ENCODE assay signal across 24 cellular contexts in genomic region chr11:97225794-97226193, GRCh38.
DNase-seq lines count a peak whose midpoint lies in the region; ATAC-seq, FAIRE-seq and TF ChIP-seq lines count a peak whose summit lies in the region.
"Had no signal": no experiment of that assay in that cellular context is flagged by ENCODE, and none has a peak within 500 bp of the region (broad histone marks: within the 10 kb centered on the region; RNA-seq: fewer than 3 reads in every experiment).

No MANE protein-coding gene starts in this region.

- H3K14ac ChIP-seq in H1 (ENCODE audit: insufficient read length) (no peak overlapping the region), trophoblast cell (ENCODE audit: low read length) (no peak overlapping the region)

- H3K23ac ChIP-seq in H1 (ENCODE audit: insufficient read length) (no peak overlapping the region), trophoblast cell (ENCODE audit: low read length) (no peak overlapping the region)

- TF ChIP-seq POLR2A in H1 (IDR thresholded peaks at IDR 0.05; ENCODE audit: control extremely low read depth in 1 of 2, low read depth in 2 of 2, low read length in 2 of 2), result no peak

- H3K9me3 ChIP-seq in SK-N-SH (no peaks in the 10 kb centered on the region), H1 (ENCODE audit: insufficient read depth in 2 of 2, low read depth in 1 of 2, low read length in 1 of 2) (no peaks in the 10 kb centered on the region), trophoblast cell (ENCODE audit: insufficient read depth, low read depth, low read length) (no peaks in the 10 kb centered on the region)
- H3K9me3 ChIP-seq: BLaER1, Caco-2, HAP-1 had no signal

- H3K27me3 ChIP-seq in SK-N-SH (ENCODE audit: insufficient read depth) (no peaks in the 10 kb centered on the region), H1 (replicated peaks in 1 of 4; ENCODE audit: control insufficient read depth in 3 of 4, extremely low read depth in 1 of 4, insufficient read depth in 3 of 4, low read length in 3 of 4) (no peaks in the 10 kb centered on the region), trophoblast cell (ENCODE audit: insufficient read depth, low read length) (no peaks in the 10 kb centered on the region)
- H3K27me3 ChIP-seq: BLaER1 had no signal

- H4K8ac ChIP-seq in H1 (ENCODE audit: extremely low read depth, insufficient read depth, low read length) (no peak overlapping the region), trophoblast cell (ENCODE audit: low read depth, low read length) (no peak overlapping the region)

- CTCF ChIA-PET in SK-N-SH (lab: Yijun Ruan, JAX), result interaction anchor here (2.0 kb wide), 1 partner anchor 761 kb away, joined by 5 read pairs; no protein-coding TSS in a partner anchor
- CTCF ChIA-PET in H1 (lab: Charles Lee; ENCODE audit: partially characterized antibody), result no interaction called here

- no peak overlapping the region for H3K27ac ChIP-seq in SK-N-SH (ENCODE audit: low read depth in 2 of 2, low read length in 1 of 2)
- H3K27ac ChIP-seq in H1 (ENCODE audit: low read depth, low read length), result no peak overlapping the region; the same call in 1 of the 2 replicates
- H3K27ac ChIP-seq in trophoblast cell (ENCODE audit: low read depth, low read length), result peak overlapping the region; percentile 61
- H3K27ac ChIP-seq: 22Rv1, BLaER1, C4-2B had no signal

- H2AFZ ChIP-seq in SK-N-SH (ENCODE audit: low read depth) (no peak overlapping the region), H1 (ENCODE audit: low read length) (0 out of 2 replicates have a peak overlapping the region, but pooled peaks have one; percentile 90), trophoblast cell (ENCODE audit: insufficient read depth, low read length, poor library complexity) (no peak overlapping the region)
- H2AFZ ChIP-seq: GM23338 had no signal

- H2AK5ac ChIP-seq in H1 (ENCODE audit: low read depth, low read length) (no peak overlapping the region), trophoblast cell (ENCODE audit: low read length) (no peak overlapping the region)

- H3K9ac ChIP-seq in SK-N-SH (no peak overlapping the region), H1 (replicated peaks in 1 of 4; ENCODE audit: extremely low read depth in 1 of 4, low read depth in 3 of 4, low read length in 3 of 4) (no peak overlapping the region), trophoblast cell (ENCODE audit: low read length) (no peak overlapping the region)
- H3K9ac ChIP-seq: BLaER1 had no signal

- no peaks in the 10 kb centered on the region for H3K79me2 ChIP-seq in SK-N-SH (ENCODE audit: insufficient read depth)
- no peaks in the 10 kb centered on the region for H3K79me2 ChIP-seq in H1 (ENCODE audit: control insufficient read depth in 1 of 2, insufficient read depth in 2 of 2, low read length in 2 of 2)
- no peaks in the 10 kb centered on the region for H3K79me2 ChIP-seq in trophoblast cell (ENCODE audit: control insufficient read depth, insufficient read depth, low read length, poor library complexity)

- H3K4ac ChIP-seq in H1 (replicated peaks; ENCODE audit: insufficient read length, low read depth, low read length), result no peak overlapping the region
- H3K4ac ChIP-seq in trophoblast cell (ENCODE audit: low read depth, low read length), result no peak overlapping the region

- WGBS in SK-N-SH (ENCODE audit: low lambda C conversion rate), result 20% methylated on average over 5 of the region's 5 CpGs
- WGBS in H1 (ENCODE audit: extremely low coverage in 1 of 2, insufficient coverage in 1 of 2, insufficient read length in 1 of 2, insufficient replicate concordance in 2 of 2, low coverage in 1 of 2, low lambda C conversion rate in 2 of 2, missing lambda C conversion rate in 1 of 2), 2 experiments, result 94% methylated on average over 5 of the region's 5 CpGs; no CpG with 5 or more reads in 1 of the 2 experiments
- WGBS in trophoblast cell (ENCODE audit: extremely low coverage, insufficient coverage, insufficient read length), result no CpG with 5 or more reads among the region's 5 CpGs

- no peaks in the 10 kb centered on the region for H3F3A ChIP-seq in SK-N-SH (replicated peaks; ENCODE audit: insufficient read depth)

- no peak overlapping the region for H2BK5ac ChIP-seq in H1 (ENCODE audit: low read depth, low read length)
- H2BK5ac ChIP-seq in trophoblast cell (ENCODE audit: low read depth, low read length, poor library complexity), result no peak overlapping the region

- no peaks in the 10 kb centered on the region for H3K9me2 ChIP-seq in SK-N-SH

- H3K79me1 ChIP-seq in H1 (ENCODE audit: low read depth, low read length) (no peaks in the 10 kb centered on the region), trophoblast cell (ENCODE audit: low read length) (no peaks in the 10 kb centered on the region)

- peak; percentile 19 for DNase-seq in SK-N-SH
- peak; percentile 17 for DNase-seq in ELR (ENCODE audit: low read depth)
- DNase-seq in H1 (ENCODE audit: low read depth in 1 of 2, low spot score in 2 of 2), result no peak
- peak in 1 of 2 donors; percentile 15 for DNase-seq in trophoblast cell
- DNase-seq in islet precursor cell, result no peak
- DNase-seq in NOMO-1 (lab: John Stamatoyannopoulos, UW; ENCODE audit: unreplicated experiment in 2 of 2), result no peak
- DNase-seq: Caco-2; CD4-positive, CD25-positive, alpha-beta regulatory T cell; CD8-positive, alpha-beta T cell; DMS79; EL; GF-D8; HFFc6 had no signal

- no peak for FAIRE-seq in H1 (lab: Jason Lieb, UNC)
- FAIRE-seq: A204.1, GM12891, GM18507, H54 had no signal

- TF ChIP-seq CTCF in SK-N-SH (IDR thresholded peaks at IDR 0.05) (no peak), H1 (IDR thresholded peaks at IDR 0.05; ENCODE audit: control extremely low read depth in 1 of 3, insufficient read depth in 1 of 3, low read depth in 1 of 3, low read length in 3 of 3) (no peak)

- H2BK20ac ChIP-seq in H1 (ENCODE audit: low read length), result no peak overlapping the region

- H3K36me3 ChIP-seq in SK-N-SH (replicated peaks in 1 of 2; ENCODE audit: control insufficient read depth in 1 of 2, insufficient read depth in 2 of 2, low read length in 1 of 2), result no peaks in the 10 kb centered on the region
- no peaks in the 10 kb centered on the region for H3K36me3 ChIP-seq in H1 (ENCODE audit: control insufficient read depth in 2 of 4, insufficient read depth in 4 of 4, low read length in 3 of 4)
- no peaks in the 10 kb centered on the region for H3K36me3 ChIP-seq in trophoblast cell (ENCODE audit: control insufficient read depth in 1 of 2, insufficient read depth in 2 of 2, low read length in 2 of 2)
- H3K36me3 ChIP-seq: BLaER1, HAP-1 had no signal

- no peak overlapping the region for H2BK15ac ChIP-seq in H1 (ENCODE audit: low read length)

- no peaks in the 10 kb centered on the region; the same call in 1 of the 2 replicates for H3K23me2 ChIP-seq in H1 (ENCODE audit: low read depth, low read length)

- no peaks in the 10 kb centered on the region for H3K4me1 ChIP-seq in SK-N-SH (ENCODE audit: control insufficient read depth in 1 of 2, insufficient read depth in 2 of 2, low read depth in 1 of 2, low read length in 1 of 2)
- H3K4me1 ChIP-seq in H1 (replicated peaks in 1 of 4; ENCODE audit: control insufficient read depth in 3 of 4, insufficient read depth in 4 of 4, low read length in 3 of 4), result no peaks in the 10 kb centered on the region
- peaks cover 2% of the 10 kb centered on the region in 2 experiments for H3K4me1 ChIP-seq in trophoblast cell (ENCODE audit: control insufficient read depth in 1 of 2, insufficient read depth in 2 of 2, low read length in 2 of 2)
- H3K4me1 ChIP-seq: BLaER1, Caco-2, HAP-1 had no signal

- H3K56ac ChIP-seq in H1 (replicated peaks; ENCODE audit: insufficient read length, low read depth, low read length), result no peak overlapping the region

- no peak overlapping the region for H4K5ac ChIP-seq in H1 (ENCODE audit: insufficient read length, low read depth, low read length)

- H2BK12ac ChIP-seq in H1 (ENCODE audit: low read depth, low read length) (no peak overlapping the region), trophoblast cell (ENCODE audit: low read length) (no peak overlapping the region)

- H3K4me2 ChIP-seq in SK-N-SH, result no peak overlapping the region
- no peak overlapping the region for H3K4me2 ChIP-seq in H1 (ENCODE audit: insufficient read depth in 1 of 2, low read depth in 2 of 2, low read length in 2 of 2)
- no peak overlapping the region for H3K4me2 ChIP-seq in trophoblast cell (ENCODE audit: low read length)
- H3K4me2 ChIP-seq: BLaER1, GM23338 had no signal

- no peak for TF ChIP-seq EP300 in SK-N-SH (IDR thresholded peaks at IDR 0.05; ENCODE audit: borderline replicate concordance in 1 of 2, low read depth in 1 of 2, low read length in 1 of 2)
- no peak for TF ChIP-seq EP300 in H1 (IDR thresholded peaks at IDR 0.05; ENCODE audit: borderline replicate concordance in 1 of 2, low read depth in 2 of 2, low read length in 2 of 2)

- ATAC-seq in SK-N-SH treated with all-trans-retinoic acid at 6 μM for 48 hours, result no peak
- ATAC-seq in HG03039 (IDR thresholded peaks at IDR 0.05; ENCODE audit: unreplicated experiment), result no peak
- ATAC-seq: CD8-positive, alpha-beta T cell; GM23338 had no signal

- H4K91ac ChIP-seq in H1 (replicated peaks; ENCODE audit: insufficient read length, low read length) (no peak overlapping the region), trophoblast cell (ENCODE audit: low read depth, low read length) (no peak overlapping the region)

- H4K12ac ChIP-seq in trophoblast cell (ENCODE audit: low read depth, low read length), result no peak overlapping the region

- no peak overlapping the region for H2BK120ac ChIP-seq in H1 (replicated peaks; ENCODE audit: low read depth, low read length)
- no peak overlapping the region for H2BK120ac ChIP-seq in trophoblast cell (ENCODE audit: insufficient read depth, low read length, poor library complexity)

- no peak overlapping the region for H3K18ac ChIP-seq in H1 (ENCODE audit: extremely low read depth, low read length)
- no peak overlapping the region for H3K18ac ChIP-seq in trophoblast cell (ENCODE audit: low read length)

- no peak overlapping the region for H3K4me3 ChIP-seq in SK-N-SH (ENCODE audit: low read depth in 2 of 2, low read length in 1 of 2)
- H3K4me3 ChIP-seq in H1 (ENCODE audit: extremely low read depth in 1 of 4, insufficient read depth in 2 of 4, low read depth in 3 of 4, low read length in 4 of 4), result no peak overlapping the region
- H3K4me3 ChIP-seq in trophoblast cell (ENCODE audit: low read depth, low read length), result no peak overlapping the region
- H3K4me3 ChIP-seq: BLaER1, GM23338, HAP-1 had no signal

- H4K20me1 ChIP-seq in SK-N-SH (ENCODE audit: insufficient read depth) (no peaks in the 10 kb centered on the region), H1 (replicated peaks in 1 of 2; ENCODE audit: control insufficient read depth in 1 of 2, insufficient read depth in 2 of 2, low read length in 2 of 2) (no peaks in the 10 kb centered on the region)
- H4K20me1 ChIP-seq: BLaER1 had no signal

- POLR2A ChIA-PET in SK-N-SH (lab: Yijun Ruan, JAX) (no interaction called here), H1 (lab: Charles Lee; ENCODE audit: partially characterized antibody) (no interaction called here)

- TF ChIP-seq RAD21 in SK-N-SH (IDR thresholded peaks at IDR 0.05; ENCODE audit: low read length) (no peak), H1 (IDR thresholded peaks at IDR 0.05 in 1 of 2, conservative IDR thresholded peaks at IDR 0.05 in 1 of 2; ENCODE audit: low read depth in 2 of 2, low read length in 2 of 2) (no peak)

TF ChIP-seq in SK-N-SH, 30 proteins besides CTCF, POLR2A, EP300 and RAD21 (continues in another document):
- peak; percentile 55 for TF ChIP-seq GATA2 (CRISPR knock-in tag; IDR thresholded peaks at IDR 0.05)

TF ChIP-seq in SK-N-SH treated with all-trans-retinoic acid at 6 μM for 48 hours, 23 proteins besides CTCF, POLR2A, EP300 and RAD21 (continues in another document):
- no peak for TF ChIP-seq CSDC2 (CRISPR knock-in tag; IDR thresholded peaks at IDR 0.05)

Comparison
In these comparisons a context has a peak if more than half of its experiments do, and no peak if none do; other contexts are left out.
1. DNase-seq: peak in SK-N-SH (single experiment) and ELR (single experiment); none in H1 (0 of 2), islet precursor cell (single experiment) and NOMO-1 (0 of 2).